In genomic region chr16:2483160-2483559, GRCh38 we compare ENCODE assay signal across 13 cellular contexts. TPM values are rescaled to one million over a fixed set of nuclear protein-coding genes. Genes with fewer than 3 reads are reported as not detected.
A peak's percentile ranks its signal among the peaks of the same experiment; 100 is the strongest.
DNase-seq lines count a peak whose midpoint lies in the region; ATAC-seq and TF ChIP-seq lines count a peak whose summit lies in the region.
"Had no signal": no experiment of that assay in that cellular context is flagged by ENCODE, and none has a peak within 500 bp of the region (broad histone marks: within the 10 kb centered on the region; RNA-seq: fewer than 3 reads in every experiment).

No MANE protein-coding gene starts in this region.

- H3K4me1 Mint-ChIP-seq in chondrocyte (ENCODE audit: low read depth), result peaks cover 17% of the 10 kb centered on the region

- intact Hi-C loops in Right ventricle myocardium superior (cut with DNase I) (no loop called here), cardiac septum (cut with DNase I) (loop anchor here (10.0 kb wide), 1 partner anchor 148 kb away; no protein-coding TSS in a partner anchor), vagina (cut with DNase I) (no loop called here)

- peak overlapping the region; percentile 53 for H3K27ac ChIP-seq in vagina
- H3K27ac ChIP-seq in effector memory CD4-positive, alpha-beta T cell (ENCODE audit: insufficient read depth, low read length, poor library complexity, severe bottlenecking), result no peak overlapping the region
- H3K27ac ChIP-seq: foreskin keratinocyte had no signal

- TF ChIP-seq CTCF in chondrocyte (IDR thresholded peaks at IDR 0.05) (no peak), vagina (IDR thresholded peaks at IDR 0.05) (no peak)

- no peaks in the 10 kb centered on the region for H3K9me3 Mint-ChIP-seq in chondrocyte (ENCODE audit: low read depth)
- H3K9me3 Mint-ChIP-seq: activated B cell treated with CpG ODN at 0.5 μM for 24 hours; activated naive CD8-positive, alpha-beta T cell treated with anti-CD3 and anti-CD28 coated beads for 36 hours; CD8-positive, alpha-beta T cell had no signal

- H3K4me3 Mint-ChIP-seq in chondrocyte (ENCODE audit: unreplicated experiment), result peak overlapping the region; percentile 53
- H3K4me3 Mint-ChIP-seq: activated B cell treated with CpG ODN at 0.5 μM for 24 hours; activated naive CD8-positive, alpha-beta T cell treated with anti-CD3 and anti-CD28 coated beads for 36 hours; CD8-positive, alpha-beta T cell had no signal

- no peaks in the 10 kb centered on the region for H3K9me3 ChIP-seq in vagina
- H3K9me3 ChIP-seq in effector memory CD4-positive, alpha-beta T cell (ENCODE audit: control insufficient read depth, low read length), result no peaks in the 10 kb centered on the region
- H3K9me3 ChIP-seq: mucosa of descending colon had no signal

- no peak for ATAC-seq in Right ventricle myocardium superior (ENCODE audit: poor library complexity)
- ATAC-seq in GM21367 (IDR thresholded peaks at IDR 0.05; ENCODE audit: unreplicated experiment), result no peak
- ATAC-seq: CD8-positive, alpha-beta T cell; foreskin keratinocyte; mucosa of descending colon had no signal

- no peaks in the 10 kb centered on the region for H3K27me3 Mint-ChIP-seq in chondrocyte (ENCODE audit: low read depth)
- H3K27me3 Mint-ChIP-seq: activated B cell treated with CpG ODN at 0.5 μM for 24 hours; activated naive CD8-positive, alpha-beta T cell treated with anti-CD3 and anti-CD28 coated beads for 36 hours had no signal

- TF ChIP-seq POLR2A in vagina (IDR thresholded peaks at IDR 0.05), result no peak

- peak; percentile 43 for DNase-seq in Right ventricle myocardium superior
- DNase-seq in cardiac septum (ENCODE audit: low spot score), result no peak
- DNase-seq in chondrocyte (ENCODE audit: low spot score), result no peak
- peak; percentile 74 for DNase-seq in myocyte (ENCODE audit: low read depth)
- DNase-seq in vagina (ENCODE audit: extremely low spot score in 2 of 2), result no peak
- no peak for DNase-seq in effector memory CD4-positive, alpha-beta T cell
- DNase-seq in NCI-H1930 (lab: John Stamatoyannopoulos, UW), result no peak
- DNase-seq: activated B cell treated with CpG ODN at 0.5 μM for 24 hours; activated naive CD8-positive, alpha-beta T cell treated with anti-CD3 and anti-CD28 coated beads for 36 hours; foreskin keratinocyte; mucosa of descending colon had no signal

- peak overlapping the region; percentile 16 to 37 for H3K4me3 ChIP-seq in vagina
- no peak overlapping the region for H3K4me3 ChIP-seq in effector memory CD4-positive, alpha-beta T cell (ENCODE audit: insufficient read depth, low read depth, low read length, poor library complexity, severe bottlenecking)
- H3K4me3 ChIP-seq: mucosa of descending colon had no signal

- H3K27me3 ChIP-seq in vagina, result no peaks in the 10 kb centered on the region
- H3K27me3 ChIP-seq in effector memory CD4-positive, alpha-beta T cell (replicated peaks; ENCODE audit: control insufficient read depth, insufficient read depth, low read length, poor library complexity, severe bottlenecking), result no peaks in the 10 kb centered on the region
- H3K27me3 ChIP-seq: foreskin keratinocyte had no signal

- no peaks in the 10 kb centered on the region for H3K36me3 ChIP-seq in vagina
- H3K36me3 ChIP-seq in effector memory CD4-positive, alpha-beta T cell (ENCODE audit: control insufficient read depth, insufficient read depth, low read length), result no peaks in the 10 kb centered on the region

- peaks cover 1% of the 10 kb centered on the region for H3K36me3 Mint-ChIP-seq in chondrocyte (ENCODE audit: low read depth)
- H3K36me3 Mint-ChIP-seq: CD8-positive, alpha-beta T cell had no signal

- peak overlapping the region; percentile 76 for H3K27ac Mint-ChIP-seq in chondrocyte (ENCODE audit: unreplicated experiment)
- H3K27ac Mint-ChIP-seq: activated B cell treated with CpG ODN at 0.5 μM for 24 hours; activated naive CD8-positive, alpha-beta T cell treated with anti-CD3 and anti-CD28 coated beads for 36 hours; CD8-positive, alpha-beta T cell had no signal

- peaks cover 31% of the 10 kb centered on the region for H3K4me1 ChIP-seq in vagina
- H3K4me1 ChIP-seq in effector memory CD4-positive, alpha-beta T cell (ENCODE audit: control insufficient read depth, insufficient read depth, low read length, poor library complexity, severe bottlenecking), result peaks cover 10% of the 10 kb centered on the region
- H3K4me1 ChIP-seq: foreskin keratinocyte had no signal

RNA-seq across cellular contexts. Expression of gene TBC1D24, which starts 8.2 kb away (rescaled TPM):
- total RNA-seq in Right ventricle myocardium superior, result 11.8 TPM
- total RNA-seq in cardiac septum, result 8.3 TPM
- total RNA-seq in chondrocyte, result 17.9 to 19.6 TPM (median 18.7 TPM) in 3 replicates
- 27.6 and 46.3 TPM in 2 replicates for total RNA-seq in myocyte
- polyA plus RNA-seq in myocyte (2012), result 11.1 TPM
- total RNA-seq in vagina, result 9.6 TPM

RNA-seq across cellular contexts. Expression of gene NTN3, which starts 12.1 kb away (rescaled TPM):
- total RNA-seq in Right ventricle myocardium superior (0.19 TPM), cardiac septum (0.30 TPM), chondrocyte (1.5 to 2.1 TPM (median 1.8 TPM) in 3 replicates), myocyte (0.10 TPM in 1 of 2 replicates, not detected in the other), vagina (not detected)
- polyA plus RNA-seq in myocyte (2012), result 0.23 TPM
- total RNA-seq: activated B cell treated with CpG ODN at 0.5 μM for 24 hours; activated naive CD8-positive, alpha-beta T cell treated with anti-CD3 and anti-CD28 coated beads for 36 hours; CD8-positive, alpha-beta T cell had no signal
- polyA plus RNA-seq: foreskin keratinocyte had no signal

RNA-seq across cellular contexts. Expression of gene TEDC2, which starts 23.3 kb away (rescaled TPM):
- total RNA-seq in Right ventricle myocardium superior (1.0 TPM), cardiac septum (0.51 TPM), chondrocyte (3.9 to 6.5 TPM (median 5.5 TPM) in 3 replicates), myocyte (5.7 and 10.4 TPM in 2 replicates), vagina (2.5 TPM)
- 2.5 TPM for polyA plus RNA-seq in myocyte (2012)

RNA-seq across cellular contexts. Expression of gene ATP6V0C, which starts 30.6 kb away (rescaled TPM):
- total RNA-seq in Right ventricle myocardium superior (129 TPM), cardiac septum (137 TPM), chondrocyte (168 to 200 TPM (median 197 TPM) in 3 replicates), myocyte (50.9 and 59.2 TPM in 2 replicates), vagina (133 TPM)
- polyA plus RNA-seq in myocyte (2012), result 273 TPM

RNA-seq across cellular contexts. Expression of gene AMDHD2, which starts 37.0 kb away (rescaled TPM):
- total RNA-seq in Right ventricle myocardium superior (13.4 TPM), cardiac septum (12.4 TPM), chondrocyte (35.4 to 37.0 TPM (median 36.3 TPM) in 3 replicates), myocyte (39.7 and 47.1 TPM in 2 replicates), vagina (25.5 TPM)
- 32.5 TPM for polyA plus RNA-seq in myocyte (2012)

Comparison
In these comparisons a context has a peak if more than half of its experiments do, and no peak if none do; other contexts are left out.
1. DNase-seq: peak in Right ventricle myocardium superior (single experiment) and myocyte (single experiment); none in cardiac septum (single experiment), chondrocyte (single experiment), vagina (0 of 2), effector memory CD4-positive, alpha-beta T cell (0 of 3) and NCI-H1930 (0 of 2).